15 cellular contexts compared by ENCODE assay signal in genomic region chr11:35169754-35170153, GRCh38. TPM values are rescaled to one million over a fixed set of nuclear protein-coding genes. Genes with fewer than 3 reads are reported as not detected.
DNase-seq lines count a peak whose midpoint lies in the region; ATAC-seq and TF ChIP-seq lines count a peak whose summit lies in the region.
"Had no signal": no experiment of that assay in that cellular context is flagged by ENCODE, and none has a peak within 500 bp of the region (broad histone marks: within the 10 kb centered on the region; RNA-seq: fewer than 3 reads in every experiment).

No MANE protein-coding gene starts in this region.

- TF ChIP-seq CTCF in breast epithelium (IDR thresholded peaks at IDR 0.05): no peak
- no peak for TF ChIP-seq CTCF in MCF 10A (IDR thresholded peaks at IDR 0.05; ENCODE audit: unreplicated experiment)
- TF ChIP-seq CTCF in tibial artery (IDR thresholded peaks at IDR 0.05): no peak

- no peak for TF ChIP-seq POLR2A in breast epithelium (IDR thresholded peaks at IDR 0.05)

- H3K4me3 Mint-ChIP-seq in MCF 10A (ENCODE audit: unreplicated experiment): no peak overlapping the region
- no peak overlapping the region for H3K4me3 Mint-ChIP-seq in activated naive CD8-positive, alpha-beta T cell treated with anti-CD3 and anti-CD28 coated beads, Interleukin-2, amount 10 ng/mL, durations not matched to agents 7 days and 5 days
- H3K4me3 Mint-ChIP-seq in naive thymus-derived CD8-positive, alpha-beta T cell: peak overlapping the region in 9 of 10 donors; percentile 5 to 91 (median 61)
- H3K4me3 Mint-ChIP-seq: activated CD8-positive, alpha-beta memory T cell treated with anti-CD3 and anti-CD28 coated beads, Interleukin-2, amount 10 ng/mL, durations not matched to agents 7 days and 5 days; nephron had no signal

- H3K4me1 Mint-ChIP-seq in MCF 10A (ENCODE audit: insufficient read depth, unreplicated experiment): peaks cover 41% of the 10 kb centered on the region
- peaks cover 86% of the 10 kb centered on the region for H3K4me1 Mint-ChIP-seq in activated naive CD8-positive, alpha-beta T cell treated with anti-CD3 and anti-CD28 coated beads, Interleukin-2, amount 10 ng/mL, durations not matched to agents 7 days and 5 days
- H3K4me1 Mint-ChIP-seq in naive thymus-derived CD8-positive, alpha-beta T cell: peaks cover 60 to 100% (median 100%) of the 10 kb centered on the region in 4 donors

- ATAC-seq in activated naive CD8-positive, alpha-beta T cell treated with anti-CD3 and anti-CD28 coated beads, Interleukin-2, amount 10 ng/mL, durations not matched to agents 7 days and 5 days (ENCODE audit: low read depth): no peak
- ATAC-seq in naive thymus-derived CD8-positive, alpha-beta T cell: no peak
- ATAC-seq: activated CD8-positive, alpha-beta memory T cell treated with anti-CD3 and anti-CD28 coated beads, Interleukin-2, amount 10 ng/mL, durations not matched to agents 7 days and 5 days; left lung had no signal

- H3K9me3 Mint-ChIP-seq in MCF 10A (ENCODE audit: unreplicated experiment): no peaks in the 10 kb centered on the region
- no peaks in the 10 kb centered on the region for H3K9me3 Mint-ChIP-seq in activated naive CD8-positive, alpha-beta T cell treated with anti-CD3 and anti-CD28 coated beads, Interleukin-2, amount 10 ng/mL, durations not matched to agents 7 days and 5 days
- H3K9me3 Mint-ChIP-seq in naive thymus-derived CD8-positive, alpha-beta T cell: no peaks in the 10 kb centered on the region
- H3K9me3 Mint-ChIP-seq: nephron had no signal

- DNase-seq in breast epithelium (ENCODE audit: low spot score in 2 of 2): no peak
- no peak for DNase-seq in MCF 10A (ENCODE audit: unreplicated experiment)
- no peak for DNase-seq in activated naive CD8-positive, alpha-beta T cell treated with anti-CD3 and anti-CD28 coated beads, Interleukin-2, amount 10 ng/mL, durations not matched to agents 7 days and 5 days
- DNase-seq in naive thymus-derived CD8-positive, alpha-beta T cell: no peak
- DNase-seq in tibial artery: no peak
- DNase-seq in caudate nucleus (lab: John Stamatoyannopoulos, UW): no peak
- DNase-seq in activated gamma-delta T cell treated with Interleukin-2 at 50 U/mL for 16 hours: no peak
- DNase-seq in NCI-H526 (lab: John Stamatoyannopoulos, UW): no peak
- DNase-seq: activated CD8-positive, alpha-beta memory T cell treated with anti-CD3 and anti-CD28 coated beads, Interleukin-2, amount 10 ng/mL, durations not matched to agents 7 days and 5 days; DMS53; left lung; NCI-H1092; stimulated activated naive CD4-positive, alpha-beta T cell had no signal

- no peaks in the 10 kb centered on the region for H3K27me3 Mint-ChIP-seq in MCF 10A (ENCODE audit: insufficient read depth, unreplicated experiment)
- no peaks in the 10 kb centered on the region for H3K27me3 Mint-ChIP-seq in activated naive CD8-positive, alpha-beta T cell treated with anti-CD3 and anti-CD28 coated beads, Interleukin-2, amount 10 ng/mL, durations not matched to agents 7 days and 5 days
- H3K27me3 Mint-ChIP-seq in naive thymus-derived CD8-positive, alpha-beta T cell: peaks cover 0 to 2% (median 0%) of the 10 kb centered on the region in 5 donors
- H3K27me3 Mint-ChIP-seq: activated CD8-positive, alpha-beta memory T cell treated with anti-CD3 and anti-CD28 coated beads, Interleukin-2, amount 10 ng/mL, durations not matched to agents 7 days and 5 days had no signal

- H3K27me3 ChIP-seq in breast epithelium (no peaks in the 10 kb centered on the region), tibial artery (no peaks in the 10 kb centered on the region)
- H3K27me3 ChIP-seq: left lung had no signal

- H3K27ac Mint-ChIP-seq in MCF 10A (ENCODE audit: low read depth, unreplicated experiment): no peak overlapping the region
- H3K27ac Mint-ChIP-seq in activated naive CD8-positive, alpha-beta T cell treated with anti-CD3 and anti-CD28 coated beads, Interleukin-2, amount 10 ng/mL, durations not matched to agents 7 days and 5 days: peak overlapping the region; percentile 51
- H3K27ac Mint-ChIP-seq in naive thymus-derived CD8-positive, alpha-beta T cell: peak overlapping the region; percentile 89 to 100 (median 100)
- H3K27ac Mint-ChIP-seq: activated CD8-positive, alpha-beta memory T cell treated with anti-CD3 and anti-CD28 coated beads, Interleukin-2, amount 10 ng/mL, durations not matched to agents 7 days and 5 days had no signal

- H3K36me3 ChIP-seq in breast epithelium: no peaks in the 10 kb centered on the region
- H3K36me3 ChIP-seq in tibial artery: no peaks in the 10 kb centered on the region
- H3K36me3 ChIP-seq: left lung had no signal

- CTCF ChIA-PET in MCF 10A (lab: Yijun Ruan, JAX): interaction anchor here (0.6 to 1.8 kb wide), 2 partner anchors 9 to 29 kb away, joined by 3 to 5 read pairs; no protein-coding TSS in a partner anchor

- H3K4me3 ChIP-seq in breast epithelium (no peak overlapping the region), tibial artery (no peak overlapping the region)
- H3K4me3 ChIP-seq: left lung, SK-N-MC had no signal

- H3K27ac ChIP-seq in breast epithelium (peak overlapping the region; percentile 49 to 68), tibial artery (peak overlapping the region; percentile 67 to 73), caudate nucleus (ENCODE audit: low read depth, low read length) (no peak overlapping the region)
- H3K27ac ChIP-seq: SK-N-MC had no signal

- H3K36me3 Mint-ChIP-seq in MCF 10A (ENCODE audit: insufficient read depth, unreplicated experiment): peaks cover 20% of the 10 kb centered on the region
- H3K36me3 Mint-ChIP-seq in activated naive CD8-positive, alpha-beta T cell treated with anti-CD3 and anti-CD28 coated beads, Interleukin-2, amount 10 ng/mL, durations not matched to agents 7 days and 5 days: peaks cover 47% of the 10 kb centered on the region
- H3K36me3 Mint-ChIP-seq in naive thymus-derived CD8-positive, alpha-beta T cell: peaks cover 7 to 19% (median 16%) of the 10 kb centered on the region in 3 donors

- H3K9me3 ChIP-seq in breast epithelium: no peaks in the 10 kb centered on the region
- H3K9me3 ChIP-seq in tibial artery: no peaks in the 10 kb centered on the region
- H3K9me3 ChIP-seq: left lung had no signal

- H3K4me1 ChIP-seq in breast epithelium (peaks cover 13 to 28% of the 10 kb centered on the region in 2 donors), tibial artery (peaks cover 0 to 98% (median 70%) of the 10 kb centered on the region in 4 donors)

- POLR2A ChIA-PET in MCF 10A (lab: Yijun Ruan, JAX): interaction anchor here (0.7 to 7.9 kb wide), 3 partner anchors 11 to 29 kb away, joined by 3 to 75 read pairs (median 3); partner anchors contain the start of gene CD44
- POLR2A ChIA-PET in activated naive CD8-positive, alpha-beta T cell treated with anti-CD3 and anti-CD28 coated beads, Interleukin-2, amount 10 ng/mL, durations not matched to agents 7 days and 5 days (lab: Charles Lee): interaction anchor here (0.6 to 9.0 kb wide), 3 partner anchors 24 to 29 kb away, joined by 3 to 87 read pairs (median 3); partner anchors contain the start of gene CD44
- POLR2A ChIA-PET in naive thymus-derived CD8-positive, alpha-beta T cell (lab: Charles Lee): interaction anchor here (1.0 to 12.1 kb wide), 3 partner anchors 12 to 29 kb away, joined by 5 to 163 read pairs (median 5); partner anchors contain the start of gene CD44

- intact Hi-C loops in breast epithelium (cut with DNase I; ENCODE audit: low total_unique reads) (no loop called here), MCF 10A (cut with micrococcal nuclease) (no loop called here), tibial artery (cut with DNase I; ENCODE audit: low total_unique reads) (loop anchor here (10.0 kb wide), 2 partner anchors 95 to 835 kb away; no protein-coding TSS in a partner anchor)

- no TSS peak for BruUV-seq in MCF 10A (replicated peaks; lab: Mats Ljungman, UMichigan)

RNA-seq across cellular contexts. Expression of gene CD44, which starts 30.8 kb away (rescaled TPM):
- total RNA-seq in breast epithelium: 100 to 1,000 TPM; 255 to 348 (median 269) TPM
- 323 and 446 TPM in 2 replicates for total RNA-seq in MCF 10A (2022)
- total RNA-seq in activated naive CD8-positive, alpha-beta T cell treated with anti-CD3 and anti-CD28 coated beads, Interleukin-2, amount 10 ng/mL, durations not matched to agents 7 days and 5 days: 100 to 1,000 TPM; 551 to 555 TPM
- total RNA-seq in naive thymus-derived CD8-positive, alpha-beta T cell: 100 to 1,000 TPM; 650 to 703 TPM
- polyA plus RNA-seq in naive thymus-derived CD8-positive, alpha-beta T cell: 100 to 1,000 TPM; 291 TPM

Comparison
In these comparisons a context has a peak if more than half of its experiments do, and no peak if none do; other contexts are left out.
1. H3K4me3 Mint-ChIP-seq: peak in naive thymus-derived CD8-positive, alpha-beta T cell (9 of 10); none in MCF 10A (single experiment) and activated naive CD8-positive, alpha-beta T cell treated with anti-CD3 and anti-CD28 coated beads, Interleukin-2, amount 10 ng/mL, durations not matched to agents 7 days and 5 days (single experiment).